15 cellular contexts compared by ENCODE assay signal in genomic region chr7:150568714-150569113, GRCh38. TPM values are rescaled to one million over a fixed set of nuclear protein-coding genes. Genes with fewer than 3 reads are reported as not detected.
DNase-seq lines count a peak whose midpoint lies in the region; ATAC-seq and TF ChIP-seq lines count a peak whose summit lies in the region.
"Had no signal": no experiment of that assay in that cellular context is flagged by ENCODE, and none has a peak within 500 bp of the region (broad histone marks: within the 10 kb centered on the region; RNA-seq: fewer than 3 reads in every experiment).

No MANE protein-coding gene starts in this region.

- CTCF ChIA-PET in activated CD4-positive, alpha-beta T cell treated with anti-CD3 and anti-CD28 coated beads for 36 hours (lab: Charles Lee) = interaction anchor here (0.7 to 2.7 kb wide), 5 partner anchors 117 to 180 kb away, joined by 3 to 16 read pairs (median 6); partner anchors contain the start of genes GIMAP1 and GIMAP2

- intact Hi-C loops in activated CD4-positive, alpha-beta T cell treated with anti-CD3 and anti-CD28 coated beads for 36 hours (cut with DNase I, micrococcal nuclease) = loop anchor here (2.0 to 10.0 kb wide), 8 partner anchors 54 to 776 kb away; partner anchors contain the start of genes GIMAP7 (in 2 of the 2), FASTK (in 1 of the 2), GIMAP5 (in 1 of the 2) and GIMAP6 (in 1 of the 2)

- peak overlapping the region; percentile 99 for H3K27ac Mint-ChIP-seq in activated CD4-positive, alpha-beta T cell treated with anti-CD3 and anti-CD28 coated beads for 36 hours

- no peaks in the 10 kb centered on the region for H3K36me3 ChIP-seq in thoracic aorta

- H3K4me3 ChIP-seq in mononuclear cell (ENCODE audit: low read length) (peak overlapping the region; percentile 94), thoracic aorta (peak overlapping the region; percentile 69)

- peaks cover 20% of the 10 kb centered on the region for H3K9me3 Mint-ChIP-seq in activated CD4-positive, alpha-beta T cell treated with anti-CD3 and anti-CD28 coated beads for 36 hours (ENCODE audit: low read depth)

- POLR2A ChIA-PET in activated CD4-positive, alpha-beta T cell treated with anti-CD3 and anti-CD28 coated beads for 36 hours (lab: Charles Lee) = interaction anchor here (0.6 to 0.7 kb wide), 2 partner anchors 86 to 178 kb away, joined by 3 to 4 read pairs; no protein-coding TSS in a partner anchor

- H3K27ac ChIP-seq in caudate nucleus (ENCODE audit: low read depth, low read length) (peak overlapping the region; percentile 80), thoracic aorta (peak overlapping the region in 1 of 2 donors; percentile 30)

- peaks cover 41% of the 10 kb centered on the region for H3K4me1 ChIP-seq in mononuclear cell (ENCODE audit: insufficient read depth, low read length)
- H3K4me1 ChIP-seq in thoracic aorta (ENCODE audit: control insufficient read depth in 1 of 2, low read depth in 2 of 2) = peaks cover 0 to 4% of the 10 kb centered on the region in 2 donors

- H3K4me3 Mint-ChIP-seq in activated CD4-positive, alpha-beta T cell treated with anti-CD3 and anti-CD28 coated beads for 36 hours = peak overlapping the region; percentile 89

- peaks cover 19% of the 10 kb centered on the region for H3K9me3 ChIP-seq in mononuclear cell (ENCODE audit: low read depth, low read length)
- H3K9me3 ChIP-seq in thoracic aorta = no peaks in the 10 kb centered on the region

- H3K4me1 Mint-ChIP-seq in activated CD4-positive, alpha-beta T cell treated with anti-CD3 and anti-CD28 coated beads for 36 hours = peaks cover 57% of the 10 kb centered on the region

- H3K27me3 Mint-ChIP-seq in activated CD4-positive, alpha-beta T cell treated with anti-CD3 and anti-CD28 coated beads for 36 hours = no peaks in the 10 kb centered on the region

- H3K27me3 ChIP-seq in mononuclear cell (ENCODE audit: insufficient read depth, low read length) (no peaks in the 10 kb centered on the region), thoracic aorta (replicated peaks; ENCODE audit: insufficient read depth) (no peaks in the 10 kb centered on the region)

- ATAC-seq in activated CD4-positive, alpha-beta T cell treated with anti-CD3 and anti-CD28 coated beads for 36 hours = peak; percentile 43
- no peak for ATAC-seq in thoracic aorta (ENCODE audit: insufficient number of reproducible peaks, low FRiP score, low read depth)
- no peak for ATAC-seq in GM19397 (IDR thresholded peaks at IDR 0.05; ENCODE audit: unreplicated experiment)
- no peak for ATAC-seq in GM18873 (IDR thresholded peaks at IDR 0.05; ENCODE audit: low FRiP score, unreplicated experiment)

- peaks cover 50% of the 10 kb centered on the region for H3K36me3 Mint-ChIP-seq in activated CD4-positive, alpha-beta T cell treated with anti-CD3 and anti-CD28 coated beads for 36 hours (ENCODE audit: low read depth)

- no peak for TF ChIP-seq CTCF in thoracic aorta (IDR thresholded peaks at IDR 0.05)

- peak; percentile 51 for DNase-seq in activated CD4-positive, alpha-beta T cell treated with anti-CD3 and anti-CD28 coated beads for 36 hours
- no peak for DNase-seq in activated CD4-positive, alpha-beta T cell treated with anti-CD3 and anti-CD28 coated beads for 1 hour
- DNase-seq in caudate nucleus (lab: John Stamatoyannopoulos, UW) = no peak
- DNase-seq in thoracic aorta (ENCODE audit: low spot score) = no peak
- DNase-seq in NCI-H2196 treated with DMSO at 0.1 percent for 48 hours (lab: John Stamatoyannopoulos, UW; ENCODE audit: unreplicated experiment) = no peak
- DNase-seq: 8988T; activated gamma-delta T cell treated with Interleukin-2 at 50 U/mL for 16 hours; DMS79; effector CD4-positive, alpha-beta T cell; NCI-H1694; trophoblast cell had no signal

RNA-seq across cellular contexts. Expression of gene GIMAP4, which starts 1.5 kb away (rescaled TPM):
- 100 to 1,000 TPM; 109 to 135 TPM for total RNA-seq in activated CD4-positive, alpha-beta T cell treated with anti-CD3 and anti-CD28 coated beads for 36 hours
- 47.9 TPM for total RNA-seq in mononuclear cell
- 10 to 100 TPM; 12.3 to 29.3 TPM for total RNA-seq in thoracic aorta
- total RNA-seq: HT1080 had no signal

RNA-seq across cellular contexts. Expression of gene GIMAP7, which starts 54.0 kb away (rescaled TPM):
- 10 to 100 TPM; 34.5 to 36.9 TPM for total RNA-seq in activated CD4-positive, alpha-beta T cell treated with anti-CD3 and anti-CD28 coated beads for 36 hours
- total RNA-seq in mononuclear cell = 44.2 TPM
- 10 to 100 TPM; 12.6 to 21.4 TPM for total RNA-seq in thoracic aorta
- total RNA-seq: HT1080 had no signal
